ENCODE assay signal across 1 cellular context in genomic region chr6:29676981-29677601, GRCh38.
A peak's percentile ranks its signal among the peaks of the same experiment; 100 is the strongest.
TF ChIP-seq lines count a peak whose summit lies in the region.

No MANE protein-coding gene starts in this region.

TF ChIP-seq in HCT116, 20 proteins besides CTCF, POLR2A, EP300 and RAD21:
- TF ChIP-seq SRF (IDR thresholded peaks at IDR 0.05; ENCODE audit: low read depth) (0 out of 2 replicates have a peak, but pooled peaks have one; percentile 14), FOSL1 (IDR thresholded peaks at IDR 0.05; ENCODE audit: low read depth) (no peak)
